In genomic region chr1:55217226-55217996, GRCh38 we compare ENCODE assay signal across 9 cellular contexts. TPM values are rescaled to one million over a fixed set of nuclear protein-coding genes. Genes with fewer than 3 reads are reported as not detected.
DNase-seq lines count a peak whose midpoint lies in the region; ATAC-seq and TF ChIP-seq lines count a peak whose summit lies in the region.
"Had no signal": no experiment of that assay in that cellular context is flagged by ENCODE, and none has a peak within 500 bp of the region (broad histone marks: within the 10 kb centered on the region; RNA-seq: fewer than 3 reads in every experiment).

No MANE protein-coding gene starts in this region.

- no peaks in the 10 kb centered on the region for H3K9me3 ChIP-seq in HEK293 (ENCODE audit: control insufficient read depth, insufficient read depth, low read depth, low read length)
- no peaks in the 10 kb centered on the region for H3K9me3 ChIP-seq in T-helper 17 cell (ENCODE audit: control insufficient read depth, low read length, poor library complexity, severe bottlenecking)
- H3K9me3 ChIP-seq in liver (ENCODE audit: control insufficient read depth in 4 of 4, low read length in 3 of 4), result no peaks in the 10 kb centered on the region
- H3K9me3 ChIP-seq: uterus had no signal

- TF ChIP-seq RAD21 in liver (IDR thresholded peaks at IDR 0.05), result no peak

- CTCF ChIA-PET in HEK293 (lab: Yijun Ruan, JAX), result interaction anchor here (0.7 kb wide), 1 partner anchor 61 kb away, joined by 4 read pairs; no protein-coding TSS in a partner anchor

- WGBS in liver, result 60% methylated on average over 6 of the region's 6 CpGs

- TF ChIP-seq CTCF in HEK293 (tag by site-specific recombination; IDR thresholded peaks at IDR 0.05) (no peak), liver (IDR thresholded peaks at IDR 0.05; ENCODE audit: low read depth, low read length, missing input control) (no peak)

- peaks cover 44% of the 10 kb centered on the region for H3K4me1 Mint-ChIP-seq in T-helper 17 cell

- DNase-seq in Ammon's horn (ENCODE audit: low spot score) (peak; percentile 59), T-helper 17 cell (no peak), NCI-H226 (no peak), dedifferentiated amniotic fluid mesenchymal stem cell (ENCODE audit: extremely low spot score) (no peak), NCI-H1930 (lab: John Stamatoyannopoulos, UW) (no peak)
- DNase-seq: uterus had no signal

- H3K4me3 ChIP-seq in HEK293 (ENCODE audit: low read depth, low read length) (no peak overlapping the region), liver (ENCODE audit: low read depth in 1 of 3, low read length in 3 of 3) (no peak overlapping the region)
- H3K4me3 ChIP-seq: uterus had no signal

- ATAC-seq in T-helper 17 cell (no peak), HG02623 (IDR thresholded peaks at IDR 0.05; ENCODE audit: unreplicated experiment) (no peak)

- H3K36me3 ChIP-seq in HEK293 (ENCODE audit: control insufficient read depth in 2 of 2, insufficient read depth in 1 of 2, low read length in 2 of 2) (no peaks in the 10 kb centered on the region), liver (ENCODE audit: control insufficient read depth in 4 of 4, insufficient read depth in 3 of 4, low read depth in 1 of 4, low read length in 3 of 4) (no peaks in the 10 kb centered on the region)
- H3K36me3 ChIP-seq: uterus had no signal

- H3K27ac ChIP-seq in HEK293 (ENCODE audit: extremely low read depth, low read depth, low read length) (no peak overlapping the region), liver (ENCODE audit: low read depth in 1 of 2, low read length in 2 of 2) (peak overlapping the region; percentile 11 to 50)

- H3K4me3 Mint-ChIP-seq in T-helper 17 cell, result peak overlapping the region; percentile 69

- H3K4me1 ChIP-seq in HEK293 (ENCODE audit: control insufficient read depth, insufficient read depth, low read length), result peaks cover 4% of the 10 kb centered on the region
- peaks cover 6 to 28% (median 20%) of the 10 kb centered on the region in 4 donors for H3K4me1 ChIP-seq in liver (ENCODE audit: control insufficient read depth in 4 of 4, insufficient read depth in 4 of 4, low read length in 3 of 4)

- no peaks in the 10 kb centered on the region for H3K27me3 Mint-ChIP-seq in T-helper 17 cell

- no peaks in the 10 kb centered on the region for H3K27me3 ChIP-seq in liver (ENCODE audit: control insufficient read depth in 4 of 4, insufficient read depth in 4 of 4, low read length in 3 of 4)
- H3K27me3 ChIP-seq: uterus had no signal

- H3K36me3 Mint-ChIP-seq in T-helper 17 cell (ENCODE audit: low read depth), result peaks cover 6% of the 10 kb centered on the region

- POLR2A ChIA-PET in HEK293 (lab: Yijun Ruan, JAX), result no interaction called here

- no peak overlapping the region for H3K9ac ChIP-seq in liver (ENCODE audit: low read depth in 1 of 2, low read length in 2 of 2)

- H3K27ac Mint-ChIP-seq in T-helper 17 cell, result peak overlapping the region; percentile 100

TF ChIP-seq in HEK293, 187 proteins besides CTCF, POLR2A, EP300 and RAD21 (continues in another document):
- TF ChIP-seq ZNF155 (tag by site-specific recombination; IDR thresholded peaks at IDR 0.05) (no peak), MEIS1 (CRISPR knock-in tag; IDR thresholded peaks at IDR 0.05; ENCODE audit: borderline replicate concordance) (no peak), ZNF169 (tag by site-specific recombination; IDR thresholded peaks at IDR 0.05) (no peak), ZNF26 (tag by site-specific recombination; IDR thresholded peaks at IDR 0.05) (no peak), WT1 (tag by site-specific recombination; IDR thresholded peaks at IDR 0.05) (no peak), ZIC2 (tag by site-specific recombination; IDR thresholded peaks at IDR 0.05) (no peak), KLF16 (tag by site-specific recombination; IDR thresholded peaks at IDR 0.05) (no peak), ZNF558 (tag by site-specific recombination; IDR thresholded peaks at IDR 0.05) (no peak), ZNF350 (tag by site-specific recombination; IDR thresholded peaks at IDR 0.05) (no peak), ZNF366 (tag by site-specific recombination; conservative IDR thresholded peaks at IDR 0.05) (0 out of 2 replicates have a peak, but pooled peaks have one; percentile 43), ZBTB17 (tag by site-specific recombination; IDR thresholded peaks at IDR 0.05) (peak; percentile 39; the same call in 1 of the 2 replicates), ZNF624 (tag by site-specific recombination; IDR thresholded peaks at IDR 0.05) (no peak), KLF7 (tag by site-specific recombination; IDR thresholded peaks at IDR 0.05; ENCODE audit: borderline replicate concordance) (no peak), ZNF175 (tag by site-specific recombination; IDR thresholded peaks at IDR 0.05) (no peak), ZNF660 (tag by site-specific recombination; IDR thresholded peaks at IDR 0.05) (no peak), ZBTB26 (tag by site-specific recombination; optimal IDR thresholded peaks at IDR 0.05) (no peak), ZNF837 (tag by site-specific recombination; IDR thresholded peaks at IDR 0.05) (no peak)

TF ChIP-seq in liver, 16 proteins besides CTCF, POLR2A, EP300 and RAD21:
- TF ChIP-seq EGR1 (IDR thresholded peaks at IDR 0.05; ENCODE audit: low read depth in 2 of 2) (peak in 1 of 2 donors; percentile 42), NR2F2 (IDR thresholded peaks at IDR 0.05) (peak; percentile 36), FOXA1 (IDR thresholded peaks at IDR 0.05) (no peak), REST (IDR thresholded peaks at IDR 0.05) (no peak), RXRA (IDR thresholded peaks at IDR 0.05) (no peak)

RNA-seq across cellular contexts. Expression of gene USP24, which starts 2.2 kb away (rescaled TPM):
- total RNA-seq in T-helper 17 cell (10 to 100 TPM; 69.5 to 82.9 TPM), liver (10 to 100 TPM; 33.6 to 75.8 TPM)
- polyA plus RNA-seq in liver, result 1 to 10 TPM; 7.0 TPM
